9 cellular contexts compared by ENCODE assay signal in the genomic region with DNA sequence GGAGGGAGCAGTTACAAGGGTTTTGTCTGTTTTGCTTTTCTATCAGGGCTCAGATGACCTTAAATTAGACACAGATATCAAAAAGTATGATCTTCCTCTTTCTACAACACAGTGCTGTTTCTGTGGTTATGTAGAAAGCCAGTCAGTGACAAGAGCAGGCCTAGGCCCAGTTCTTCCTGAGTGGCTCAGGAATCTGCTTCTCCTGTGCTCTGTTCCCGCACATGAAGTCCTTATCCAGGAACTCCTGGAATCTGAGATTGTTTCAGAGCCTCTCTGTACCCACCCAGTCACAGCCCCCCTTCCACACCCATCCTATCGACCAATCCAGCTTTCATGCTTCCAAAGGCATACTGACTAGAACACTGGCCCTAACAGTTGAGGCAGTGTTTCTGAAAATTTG. TPM values are rescaled to one million over a fixed set of nuclear protein-coding genes. Genes with fewer than 3 reads are reported as not detected.
DNase-seq lines count a peak whose midpoint lies in the region; ATAC-seq and TF ChIP-seq lines count a peak whose summit lies in the region.
"Had no signal": no experiment of that assay in that cellular context is flagged by ENCODE, and none has a peak within 500 bp of the region (broad histone marks: within the 10 kb centered on the region; RNA-seq: fewer than 3 reads in every experiment).

No MANE protein-coding gene starts in this region.

- no peaks in the 10 kb centered on the region for H3F3A ChIP-seq in neural progenitor cell (ENCODE audit: low read depth)

- H3K27me3 Mint-ChIP-seq in nephron progenitor cell (ENCODE audit: low read depth, poor library complexity) (no peaks in the 10 kb centered on the region), neural progenitor cell (ENCODE audit: insufficient read depth, low read depth) (peaks cover 2% of the 10 kb centered on the region)
- H3K27me3 Mint-ChIP-seq: activated naive CD4-positive, alpha-beta T cell treated with anti-CD3 and anti-CD28 coated beads, Interleukin-2, amount 50 U/mL, for 24 hours had no signal

- no peak overlapping the region for H4K91ac ChIP-seq in IMR-90 (ENCODE audit: insufficient read depth, low read depth, low read length)

- no TSS peak for BruUV-seq in IMR-90 (replicated peaks; lab: Mats Ljungman, UMichigan)

- H3K4me1 Mint-ChIP-seq in nephron progenitor cell (peaks cover 22% of the 10 kb centered on the region), neural progenitor cell (no peaks in the 10 kb centered on the region)

- H2BK120ac ChIP-seq in IMR-90 (ENCODE audit: low read depth, low read length) = no peak overlapping the region

- H2AFZ ChIP-seq in IMR-90 (replicated peaks; ENCODE audit: low read length, poor library complexity) = no peak overlapping the region
- no peak overlapping the region for H2AFZ ChIP-seq in neural progenitor cell (replicated peaks)

- no peak overlapping the region for H3K23ac ChIP-seq in IMR-90 (ENCODE audit: low read depth, low read length)

- dilution Hi-C loops in IMR-90 (cut with HindIII; ENCODE audit: low sequenced_read_pairs, unreplicated experiment) = no loop called here

- H3K18ac ChIP-seq in IMR-90 (ENCODE audit: low read depth, low read length) = 0 out of 2 replicates have a peak overlapping the region, but pooled peaks have one; percentile 37

- peak overlapping the region; percentile 33 for H3K14ac ChIP-seq in IMR-90 (replicated peaks; ENCODE audit: low read depth, low read length)

- peaks cover 28% of the 10 kb centered on the region for H3K9me1 ChIP-seq in IMR-90 (ENCODE audit: insufficient read depth, low read length)

- no peak for TF ChIP-seq CTCF in IMR-90 (conservative IDR thresholded peaks at IDR 0.05; ENCODE audit: low read depth, low read length)
- TF ChIP-seq CTCF in nephron progenitor cell (IDR thresholded peaks at IDR 0.05) = no peak
- no peak for TF ChIP-seq CTCF in neural progenitor cell (IDR thresholded peaks at IDR 0.05)

- H3K27me3 ChIP-seq in IMR-90 (ENCODE audit: control insufficient read depth, insufficient read depth, low read length) (no peaks in the 10 kb centered on the region), neural progenitor cell (no peaks in the 10 kb centered on the region)

- 0 out of 4 replicates have a peak overlapping the region, but pooled peaks of 1 of the 2 experiments have one; percentile 14 for H4K8ac ChIP-seq in IMR-90 (ENCODE audit: low read depth in 2 of 2, low read length in 2 of 2)

- peak overlapping the region; percentile 4; the same call in 1 of the 2 replicates for H2AK5ac ChIP-seq in IMR-90 (ENCODE audit: low read depth, low read length)

- H3K9me3 Mint-ChIP-seq in nephron progenitor cell = no peaks in the 10 kb centered on the region
- no peaks in the 10 kb centered on the region for H3K9me3 Mint-ChIP-seq in neural progenitor cell
- H3K9me3 Mint-ChIP-seq: activated naive CD4-positive, alpha-beta T cell treated with anti-CD3 and anti-CD28 coated beads, Interleukin-2, amount 50 U/mL, for 24 hours had no signal

- H3K36me3 Mint-ChIP-seq in nephron progenitor cell (ENCODE audit: low read depth) = peaks cover 23% of the 10 kb centered on the region
- H3K36me3 Mint-ChIP-seq in neural progenitor cell = peaks cover 5% of the 10 kb centered on the region

- peaks cover 46 to 81% of the 10 kb centered on the region in 2 experiments for H3K79me1 ChIP-seq in IMR-90 (ENCODE audit: low read depth in 1 of 2, low read length in 2 of 2)

- H2BK5ac ChIP-seq in IMR-90 (ENCODE audit: low read depth, low read length, poor library complexity, severe bottlenecking) = no peak overlapping the region

- no peak overlapping the region for H2AK9ac ChIP-seq in IMR-90 (replicated peaks; ENCODE audit: low read depth, low read length, poor library complexity)

- H3K9me3 ChIP-seq in IMR-90 (ENCODE audit: control insufficient read depth, insufficient read depth, low read length) (no peaks in the 10 kb centered on the region), neural progenitor cell (ENCODE audit: low read depth) (no peaks in the 10 kb centered on the region)

- no peak overlapping the region for H3K27ac ChIP-seq in IMR-90 (ENCODE audit: insufficient read depth, low read length)
- H3K27ac ChIP-seq in neural progenitor cell = no peak overlapping the region

- peaks cover 12% of the 10 kb centered on the region for H3K4me1 ChIP-seq in IMR-90 (ENCODE audit: control insufficient read depth, insufficient read depth, low read length)
- no peaks in the 10 kb centered on the region for H3K4me1 ChIP-seq in neural progenitor cell

- H3K9ac ChIP-seq in IMR-90 (ENCODE audit: low read depth, low read length) = no peak overlapping the region
- H3K9ac ChIP-seq in neural progenitor cell = no peak overlapping the region

- H3K36me3 ChIP-seq in IMR-90 (ENCODE audit: control insufficient read depth, insufficient read depth, low read length) (peaks cover 37% of the 10 kb centered on the region), neural progenitor cell (no peaks in the 10 kb centered on the region)

- intact Hi-C loops in IMR-90 (cut with micrococcal nuclease) = no loop called here

- H2BK15ac ChIP-seq in IMR-90 (ENCODE audit: low read depth, low read length) = no peak overlapping the region

- H3K4me3 ChIP-seq in IMR-90 (ENCODE audit: insufficient read depth, low read depth, low read length) = no peak overlapping the region
- no peak overlapping the region for H3K4me3 ChIP-seq in neural progenitor cell

- TF ChIP-seq RAD21 in IMR-90 (IDR thresholded peaks at IDR 0.05; ENCODE audit: low read length) = no peak

- CTCF ChIA-PET in IMR-90 (lab: Yijun Ruan, JAX) = interaction anchor here (0.8 kb wide), 1 partner anchor 44 kb away, joined by 3 read pairs; no protein-coding TSS in a partner anchor

- no peak overlapping the region for H3K4me3 Mint-ChIP-seq in nephron progenitor cell
- no peak overlapping the region for H3K4me3 Mint-ChIP-seq in neural progenitor cell
- H3K4me3 Mint-ChIP-seq: activated naive CD4-positive, alpha-beta T cell treated with anti-CD3 and anti-CD28 coated beads, Interleukin-2, amount 50 U/mL, for 24 hours had no signal

- peaks cover 6% of the 10 kb centered on the region; the same call in 1 of the 2 replicates for H4K20me1 ChIP-seq in IMR-90 (ENCODE audit: insufficient read depth, low read length)
- no peaks in the 10 kb centered on the region for H4K20me1 ChIP-seq in neural progenitor cell (ENCODE audit: low read depth)

- ATAC-seq in IMR-90 (ENCODE audit: low read depth) (peak; percentile 50), GM21576 (IDR thresholded peaks at IDR 0.05; ENCODE audit: unreplicated experiment) (no peak), GM18517 (IDR thresholded peaks at IDR 0.05; ENCODE audit: unreplicated experiment) (no peak)

- peak; percentile 27 for DNase-seq in GM04503 (ENCODE audit: low read depth)
- no peak for DNase-seq in IMR-90
- peak; percentile 63 for DNase-seq in astrocyte of the hippocampus (ENCODE audit: low read depth, low spot score)
- DNase-seq in nephron progenitor cell = no peak
- DNase-seq in neural progenitor cell (ENCODE audit: low spot score) = no peak
- DNase-seq in NCI-H2029 treated with DMSO at 0.1 percent for 48 hours (lab: John Stamatoyannopoulos, UW) = no peak

- in situ Hi-C loops in IMR-90 (cut with MboI; ENCODE audit: low sequenced_read_pairs) = no loop called here

- H3K79me2 ChIP-seq in neural progenitor cell (ENCODE audit: low read depth) = no peaks in the 10 kb centered on the region

- H3K56ac ChIP-seq in IMR-90 (ENCODE audit: extremely low read depth, insufficient read depth, low read length) = no peak overlapping the region

- H3K27ac Mint-ChIP-seq in nephron progenitor cell = peak overlapping the region; percentile 69
- H3K27ac Mint-ChIP-seq in neural progenitor cell = no peak overlapping the region

- no peak overlapping the region for H4K5ac ChIP-seq in IMR-90 (ENCODE audit: low read depth, low read length)

- peak overlapping the region; percentile 68 for H3K4ac ChIP-seq in IMR-90 (ENCODE audit: low read depth, low read length)

- POLR2A ChIA-PET in IMR-90 (lab: Charles Lee; ENCODE audit: unreplicated experiment) = no interaction called here

- H2BK20ac ChIP-seq in IMR-90 (ENCODE audit: low read depth, low read length) = no peak overlapping the region

- no peak for TF ChIP-seq POLR2A in IMR-90 (IDR thresholded peaks at IDR 0.05; ENCODE audit: low read depth, low read length)

- WGBS in IMR-90 (ENCODE audit: extremely low coverage in 2 of 2, insufficient read length in 1 of 2), 2 experiments = no CpG with 5 or more reads among the region's 2 CpGs

- H3K4me2 ChIP-seq in IMR-90 (ENCODE audit: low read depth, low read length) = no peak overlapping the region
- H3K4me2 ChIP-seq in neural progenitor cell = no peak overlapping the region

TF ChIP-seq in IMR-90, 13 proteins besides CTCF, POLR2A, EP300 and RAD21 (continues in another document):
- no peak for TF ChIP-seq CHD1 (IDR thresholded peaks at IDR 0.05; ENCODE audit: low read depth, low read length)
- no peak for TF ChIP-seq RFX5 (IDR thresholded peaks at IDR 0.05; ENCODE audit: low read depth, low read length)
- no peak for TF ChIP-seq MAZ (IDR thresholded peaks at IDR 0.05; ENCODE audit: borderline replicate concordance, low read depth, low read length)
- no peak for TF ChIP-seq FOS (IDR thresholded peaks at IDR 0.05; ENCODE audit: low read depth, low read length)
- no peak for TF ChIP-seq MAFK (IDR thresholded peaks at IDR 0.05; ENCODE audit: low read depth, low read length)
- TF ChIP-seq ELK1 (IDR thresholded peaks at IDR 0.05; ENCODE audit: borderline replicate concordance, low read depth, low read length) = no peak
- TF ChIP-seq MXI1 (IDR thresholded peaks at IDR 0.05; ENCODE audit: borderline replicate concordance, low read depth, low read length) = no peak
- no peak for TF ChIP-seq BHLHE40 (IDR thresholded peaks at IDR 0.05; ENCODE audit: low read depth, low read length)

RNA-seq across cellular contexts. Expression of gene SMU1, which starts 40.4 kb away (rescaled TPM):
- total RNA-seq in IMR-90 (2012; rRNA removed) (36.0 and 37.8 TPM in 2 replicates), neural progenitor cell (ENCODE audit: low replicate concordance) (28.6 and 34.9 TPM in 2 replicates)
- 8.6 and 11.1 TPM in 2 replicates for polyA plus RNA-seq in IMR-90 (2012; rRNA removed)
- 3.0 and 4.1 TPM in 2 replicates for polyA plus RNA-seq in IMR-90 (2012; cell fraction: cytosol; rRNA removed)
- 1.4 and 6.1 TPM in 2 replicates for polyA plus RNA-seq in IMR-90 (2012; cell fraction: nucleus; rRNA removed; ENCODE audit: low replicate concordance)

RNA-seq across cellular contexts. Expression of gene B4GALT1, which starts 50.3 kb away (rescaled TPM):
- total RNA-seq in IMR-90 (2012; rRNA removed) = 8.8 and 11.9 TPM in 2 replicates
- 37.6 and 37.8 TPM in 2 replicates for polyA plus RNA-seq in IMR-90 (2012; rRNA removed)
- 28.7 and 34.0 TPM in 2 replicates for polyA plus RNA-seq in IMR-90 (2012; cell fraction: cytosol; rRNA removed)
- polyA plus RNA-seq in IMR-90 (2012; cell fraction: nucleus; rRNA removed; ENCODE audit: low replicate concordance) = 15.4 and 23.3 TPM in 2 replicates
- total RNA-seq in neural progenitor cell (ENCODE audit: low replicate concordance) = 7.3 and 7.5 TPM in 2 replicates

Comparison
In these comparisons a context has a peak if more than half of its experiments do, and no peak if none do; other contexts are left out.
1. DNase-seq: peak in GM04503 (single experiment) and astrocyte of the hippocampus (single experiment); none in IMR-90 (single experiment), nephron progenitor cell (single experiment), neural progenitor cell (single experiment) and NCI-H2029 treated with DMSO at 0.1 percent for 48 hours (single experiment).